Comparison of ENCODE assay signal across 21 cellular contexts in genomic region chr18:38033282-38033681, GRCh38.
DNase-seq lines count a peak whose midpoint lies in the region; ATAC-seq, FAIRE-seq and TF ChIP-seq lines count a peak whose summit lies in the region.
"Had no signal": no experiment of that assay in that cellular context is flagged by ENCODE, and none has a peak within 500 bp of the region (broad histone marks: within the 10 kb centered on the region; RNA-seq: fewer than 3 reads in every experiment).

No MANE protein-coding gene starts in this region.

- H3K36me3 ChIP-seq in bronchial epithelial cell (ENCODE audit: control insufficient read depth, insufficient read depth, low read length): no peaks in the 10 kb centered on the region

- H3K4me3 Mint-ChIP-seq in CD4-positive, alpha-beta T cell: no peak overlapping the region

- no peak for TF ChIP-seq CTCF in bronchial epithelial cell (IDR thresholded peaks at IDR 0.05; ENCODE audit: insufficient read depth, low read length, severe bottlenecking)
- TF ChIP-seq CTCF in CD4-positive, alpha-beta T cell (IDR thresholded peaks at IDR 0.05): no peak
- TF ChIP-seq CTCF in foreskin fibroblast (IDR thresholded peaks at IDR 0.05; ENCODE audit: low read depth, low read length): no peak

- no peak overlapping the region for H3K27ac ChIP-seq in CD4-positive, alpha-beta T cell (ENCODE audit: low read depth, low read length)
- H3K27ac ChIP-seq: C4-2B, SK-N-MC had no signal

- H3K9me3 ChIP-seq in CD4-positive, alpha-beta T cell (ENCODE audit: control insufficient read depth, low read length): no peaks in the 10 kb centered on the region

- FAIRE-seq in bronchial epithelial cell (lab: Jason Lieb, UNC) (no peak), HTR-8/SVneo (lab: Jason Lieb, UNC) (no peak)
- FAIRE-seq: H1 had no signal

- H3K4me3 ChIP-seq in bronchial epithelial cell (ENCODE audit: low read depth, low read length): no peak overlapping the region
- no peak overlapping the region for H3K4me3 ChIP-seq in foreskin fibroblast (ENCODE audit: low read depth in 1 of 2, low read length in 2 of 2)
- H3K4me3 ChIP-seq: SK-N-MC had no signal

- H3K9me3 Mint-ChIP-seq in CD4-positive, alpha-beta T cell: no peaks in the 10 kb centered on the region

- POLR2A ChIA-PET in CD4-positive, alpha-beta T cell (lab: Charles Lee): no interaction called here

- no peak overlapping the region for H3K27ac Mint-ChIP-seq in CD4-positive, alpha-beta T cell

- CTCF ChIA-PET in CD4-positive, alpha-beta T cell (lab: Charles Lee): no interaction called here

- no peaks in the 10 kb centered on the region for H3K27me3 Mint-ChIP-seq in CD4-positive, alpha-beta T cell

- ATAC-seq in CD4-positive, alpha-beta T cell (ENCODE audit: poor library complexity): no peak
- no peak for ATAC-seq in HG03159 (IDR thresholded peaks at IDR 0.05; ENCODE audit: unreplicated experiment)
- ATAC-seq: HCT116 had no signal

- intact Hi-C loops in CD4-positive, alpha-beta T cell (cut with DNase I, micrococcal nuclease): no loop called here

- H3K4me1 Mint-ChIP-seq in CD4-positive, alpha-beta T cell (ENCODE audit: low read depth): no peaks in the 10 kb centered on the region

- DNase-seq in A172 (ENCODE audit: low spot score): peak; percentile 47
- peak; percentile 6 for DNase-seq in NCI-H226
- peak; percentile 87 for DNase-seq in bronchial epithelial cell (ENCODE audit: low read depth)
- DNase-seq in iris pigment epithelial cell (ENCODE audit: low read depth): peak; percentile 4
- DNase-seq in CD4-positive, alpha-beta T cell: no peak
- no peak for DNase-seq in HTR-8/SVneo (ENCODE audit: insufficient read length, low spot score)
- DNase-seq in foreskin fibroblast: no peak
- DNase-seq: 8988T, DMS79, NCI-H1092 treated with DMSO at 0.1 percent for 48 hours, NCI-H1436 treated with DMSO at 0.1 percent for 48 hours, NCI-H2029, NCI-H345, NCI-H524 treated with DMSO at 0.1 percent for 48 hours, NCI-H82, SHP77 treated with DMSO at 0.1 percent for 48 hours had no signal

- no peaks in the 10 kb centered on the region for H3K27me3 ChIP-seq in bronchial epithelial cell (ENCODE audit: control insufficient read depth, insufficient read depth, low read length)
- no peaks in the 10 kb centered on the region for H3K27me3 ChIP-seq in CD4-positive, alpha-beta T cell (ENCODE audit: control insufficient read depth, insufficient read depth, low read length)

- no peaks in the 10 kb centered on the region for H3K36me3 Mint-ChIP-seq in CD4-positive, alpha-beta T cell (ENCODE audit: low read depth)

Comparison
In these comparisons a context has a peak if more than half of its experiments do, and no peak if none do; other contexts are left out.
1. DNase-seq: peak in A172 (single experiment), NCI-H226 (single experiment), bronchial epithelial cell (single experiment) and iris pigment epithelial cell (single experiment); none in CD4-positive, alpha-beta T cell (0 of 10), HTR-8/SVneo (single experiment) and foreskin fibroblast (0 of 2).